Comparison of ENCODE assay signal across 12 cellular contexts in the genomic region with DNA sequence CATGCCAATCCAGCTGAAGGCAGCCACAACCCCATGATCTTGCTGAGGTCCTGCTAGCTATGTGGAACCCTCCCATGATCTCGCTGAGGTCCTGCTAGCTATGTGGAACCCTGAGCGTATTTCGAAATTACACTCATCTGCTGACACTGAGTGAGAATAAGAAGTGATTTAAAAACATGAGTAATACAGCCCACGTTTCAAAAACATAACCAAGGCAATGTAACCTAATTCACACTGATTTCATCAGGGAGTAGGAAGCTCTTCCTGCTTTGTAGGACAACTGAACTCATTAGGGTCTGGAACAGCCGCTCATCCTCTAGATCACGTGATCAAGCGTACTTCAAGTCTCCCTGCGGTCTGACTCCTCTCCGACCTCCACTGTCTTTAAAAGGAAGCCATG.
DNase-seq lines count a peak whose midpoint lies in the region; ATAC-seq and TF ChIP-seq lines count a peak whose summit lies in the region.
"Had no signal": no experiment of that assay in that cellular context is flagged by ENCODE, and none has a peak within 500 bp of the region (broad histone marks: within the 10 kb centered on the region; RNA-seq: fewer than 3 reads in every experiment).

No MANE protein-coding gene starts in this region.

- no peaks in the 10 kb centered on the region for H3K4me1 ChIP-seq in Panc1 (ENCODE audit: control insufficient read depth, insufficient read depth, low read length)

- no peaks in the 10 kb centered on the region for H3K36me3 ChIP-seq in Panc1 (ENCODE audit: control insufficient read depth, insufficient read depth, low read length)

- CTCF ChIA-PET in Panc1 (lab: Charles Lee) = interaction anchor here (0.6 kb wide), 1 partner anchor 965 kb away, joined by 6 read pairs; no protein-coding TSS in a partner anchor

- intact Hi-C loops in Panc1 (cut with micrococcal nuclease; ENCODE audit: unreplicated experiment) = no loop called here
- intact Hi-C loops in sciatic nerve (cut with DNase I) = no loop called here

- DNase-seq in NCI-H2171 treated with DMSO at 0.1 percent for 48 hours (lab: John Stamatoyannopoulos, UW) = peak; percentile 24
- no peak for DNase-seq in NCI-H2171 (lab: John Stamatoyannopoulos, UW)
- DNase-seq in Panc1 (ENCODE audit: low read depth, low spot score) = no peak
- peak; percentile 79 for DNase-seq in fibroblast of the conjunctiva (ENCODE audit: low read depth)
- no peak for DNase-seq in sciatic nerve (ENCODE audit: low spot score)
- DNase-seq in HFFc6 = no peak
- no peak for DNase-seq in NCI-H1436 (lab: John Stamatoyannopoulos, UW)
- no peak for DNase-seq in activated T-cell treated with anti-CD3 and anti-CD28 coated beads, Interleukin-2, amount 50 U/mL, for 24 hours
- DNase-seq: activated effector memory CD4-positive, alpha-beta T cell treated with anti-CD3 and anti-CD28 coated beads, Interleukin-2, amount 50 U/mL, for 16 hours; effector memory CD4-positive, alpha-beta T cell; H9; kidney glomerular epithelial cell had no signal

- POLR2A ChIA-PET in Panc1 (lab: Charles Lee) = no interaction called here

- H3K27ac Mint-ChIP-seq in HFFc6 = no peak overlapping the region
- H3K27ac Mint-ChIP-seq in activated T-cell treated with anti-CD3 and anti-CD28 coated beads, Interleukin-2, amount 50 U/mL, for 24 hours = no peak overlapping the region

- peaks cover 4% of the 10 kb centered on the region for H3K27me3 Mint-ChIP-seq in HFFc6 (ENCODE audit: insufficient read depth)
- H3K27me3 Mint-ChIP-seq in activated T-cell treated with anti-CD3 and anti-CD28 coated beads, Interleukin-2, amount 50 U/mL, for 24 hours = peaks cover 22% of the 10 kb centered on the region

- no peaks in the 10 kb centered on the region for H3K4me1 Mint-ChIP-seq in HFFc6 (ENCODE audit: low read depth)
- H3K4me1 Mint-ChIP-seq in activated T-cell treated with anti-CD3 and anti-CD28 coated beads, Interleukin-2, amount 50 U/mL, for 24 hours (ENCODE audit: low read depth) = peaks cover 2% of the 10 kb centered on the region
- H3K4me1 Mint-ChIP-seq: H9 had no signal

- in situ Hi-C loops in Panc1 (cut with HindIII; ENCODE audit: low pct_unique_long_range_greater_than_20kb, low sequenced_read_pairs) = no loop called here

- TSS peak; percentile 37 for BruUV-seq in Panc1 (replicated peaks; lab: Mats Ljungman, UMichigan)

- no peak for TF ChIP-seq CTCF in Panc1 (IDR thresholded peaks at IDR 0.05)
- no peak for TF ChIP-seq CTCF in HFFc6 (IDR thresholded peaks at IDR 0.05)

- no peak overlapping the region for H3K4me3 Mint-ChIP-seq in HFFc6
- no peak overlapping the region for H3K4me3 Mint-ChIP-seq in activated T-cell treated with anti-CD3 and anti-CD28 coated beads, Interleukin-2, amount 50 U/mL, for 24 hours
- H3K4me3 Mint-ChIP-seq: H9 had no signal

- no peaks in the 10 kb centered on the region for H3K9me3 ChIP-seq in Panc1 (ENCODE audit: control insufficient read depth, insufficient read depth, low read depth, low read length)

- H3K27me3 ChIP-seq in Panc1 (ENCODE audit: control insufficient read depth, insufficient read depth, low read length) = no peaks in the 10 kb centered on the region

- no peaks in the 10 kb centered on the region for H3K9me3 Mint-ChIP-seq in HFFc6
- H3K9me3 Mint-ChIP-seq in activated T-cell treated with anti-CD3 and anti-CD28 coated beads, Interleukin-2, amount 50 U/mL, for 24 hours = no peaks in the 10 kb centered on the region
- H3K9me3 Mint-ChIP-seq: H9 had no signal

- H3K36me3 Mint-ChIP-seq in HFFc6 (ENCODE audit: low read depth) = peaks cover 5% of the 10 kb centered on the region; the same call in 1 of the 2 replicates
- no peaks in the 10 kb centered on the region for H3K36me3 Mint-ChIP-seq in activated T-cell treated with anti-CD3 and anti-CD28 coated beads, Interleukin-2, amount 50 U/mL, for 24 hours (ENCODE audit: low read depth)

- ATAC-seq in Panc1 (no peak), sciatic nerve (peak; percentile 96)

- H3K27ac ChIP-seq in Panc1 (ENCODE audit: low read length) = no peak overlapping the region

- H3K4me3 ChIP-seq in Panc1 (ENCODE audit: low read depth in 2 of 2, low read length in 2 of 2) = no peak overlapping the region

Comparison
In these comparisons a context has a peak if more than half of its experiments do, and no peak if none do; other contexts are left out.
1. DNase-seq: peak in NCI-H2171 treated with DMSO at 0.1 percent for 48 hours (single experiment) and fibroblast of the conjunctiva (single experiment); none in NCI-H2171 (single experiment), Panc1 (single experiment), sciatic nerve (single experiment), HFFc6 (single experiment), NCI-H1436 (single experiment) and activated T-cell treated with anti-CD3 and anti-CD28 coated beads, Interleukin-2, amount 50 U/mL, for 24 hours (single experiment).